1 cellular context compared by ENCODE assay signal in genomic region chr9:135890896-135891631, GRCh38.
TF ChIP-seq lines count a peak whose summit lies in the region.

No MANE protein-coding gene starts in this region.

TF ChIP-seq in GM23338, 12 proteins besides CTCF, POLR2A, EP300 and RAD21 (continued from another document):
- TF ChIP-seq REST (IDR thresholded peaks at IDR 0.05; ENCODE audit: unreplicated experiment) (no peak), ZNF462 (CRISPR knock-in tag; IDR thresholded peaks at IDR 0.05) (no peak), STAT1 (IDR thresholded peaks at IDR 0.05; ENCODE audit: unreplicated experiment) (no peak), EZH2phosphoT487 (IDR thresholded peaks at IDR 0.05; ENCODE audit: unreplicated experiment) (no peak), ZNF114 (CRISPR knock-in tag; IDR thresholded peaks at IDR 0.05) (no peak), ETS1 (IDR thresholded peaks at IDR 0.05) (no peak), NANOG (IDR thresholded peaks at IDR 0.05; ENCODE audit: borderline replicate concordance) (no peak), POLR2AphosphoS5 (IDR thresholded peaks at IDR 0.05; ENCODE audit: low read depth) (no peak)
